Comparison of ENCODE assay signal across 16 cellular contexts in genomic region chr11:68411501-68411991, GRCh38. TPM values are rescaled to one million over a fixed set of nuclear protein-coding genes. Genes with fewer than 3 reads are reported as not detected.
DNase-seq lines count a peak whose midpoint lies in the region; ATAC-seq and TF ChIP-seq lines count a peak whose summit lies in the region.
"Had no signal": no experiment of that assay in that cellular context is flagged by ENCODE, and none has a peak within 500 bp of the region (broad histone marks: within the 10 kb centered on the region; RNA-seq: fewer than 3 reads in every experiment).

No MANE protein-coding gene starts in this region.

- in situ Hi-C loops in GM13977 (cut with MboI; ENCODE audit: low pct_unique_long_range_greater_than_20kb, low sequenced_read_pairs, unreplicated experiment) = no loop called here

- H3K79me2 ChIP-seq in OCI-LY3 (ENCODE audit: low read length) = no peaks in the 10 kb centered on the region; the same call in 1 of the 2 replicates
- H3K79me2 ChIP-seq in PC-3 (ENCODE audit: low read length) = no peaks in the 10 kb centered on the region

- no peak overlapping the region for H3K9ac ChIP-seq in OCI-LY3 (ENCODE audit: low read length)
- no peak overlapping the region for H3K9ac ChIP-seq in PC-3 (ENCODE audit: low read length)

- no peaks in the 10 kb centered on the region for H3F3A ChIP-seq in PC-3 (ENCODE audit: low read length, unreplicated experiment)

- no peak overlapping the region for H3K4me3 ChIP-seq in left ventricle myocardium inferior
- H3K4me3 ChIP-seq in right atrium auricular region = no peak overlapping the region
- no peak overlapping the region for H3K4me3 ChIP-seq in OCI-LY3 (ENCODE audit: low read length)
- no peak overlapping the region for H3K4me3 ChIP-seq in lower lobe of right lung
- no peak overlapping the region for H3K4me3 ChIP-seq in aorta (ENCODE audit: low read length in 2 of 2)
- H3K4me3 ChIP-seq in PC-3 (ENCODE audit: low read length) = no peak overlapping the region
- H3K4me3 ChIP-seq: MG63, SJSA1, suprapubic skin had no signal

- H2AFZ ChIP-seq in OCI-LY3 (ENCODE audit: low read depth, low read length) (no peak overlapping the region), PC-3 (ENCODE audit: low read length) (no peak overlapping the region)

- intact Hi-C loops in left ventricle myocardium inferior (cut with micrococcal nuclease) (no loop called here), lower lobe of right lung (cut with DNase I) (no loop called here), aorta (cut with DNase I) (no loop called here), PC-3 (cut with micrococcal nuclease) (no loop called here)

- no peaks in the 10 kb centered on the region for H3K9me2 ChIP-seq in PC-3 (replicated peaks; ENCODE audit: low read length)

- DNase-seq in left ventricle myocardium inferior = no peak
- DNase-seq in right atrium auricular region (ENCODE audit: low spot score) = no peak
- peak; percentile 47 for DNase-seq in lower lobe of right lung
- no peak for DNase-seq in aorta
- no peak for DNase-seq in GM13977 (ENCODE audit: low spot score)
- no peak for DNase-seq in PC-3
- DNase-seq in mesenteric fat pad (ENCODE audit: low spot score) = no peak
- DNase-seq: activated CD4-positive, alpha-beta T cell treated with anti-CD3 and anti-CD28 coated beads, Interleukin-2, amount 10 ng/mL, durations not matched to agents 24 days and 14 days; activated naive CD4-positive, alpha-beta T cell treated with Interleukin-2 at 50 U/mL for 16 hours; MG63; NK-92 treated with Interleukin-12 subunit alpha and Interleukin-12 subunit beta, amount 100 ng/mL, for 24 hours; right cardiac atrium had no signal

- H3K4me2 ChIP-seq in OCI-LY3 (ENCODE audit: low read length) = peak overlapping the region; percentile 52; the same call in 1 of the 2 replicates
- no peak overlapping the region for H3K4me2 ChIP-seq in PC-3 (ENCODE audit: low read length)

- BruUV-seq in PC-3 (replicated peaks; lab: Mats Ljungman, UMichigan) = no TSS peak

- H3K27me3 ChIP-seq in left ventricle myocardium inferior (ENCODE audit: low read depth) = no peaks in the 10 kb centered on the region
- H3K27me3 ChIP-seq in right atrium auricular region = no peaks in the 10 kb centered on the region
- no peaks in the 10 kb centered on the region for H3K27me3 ChIP-seq in OCI-LY3 (ENCODE audit: low read depth, low read length)
- H3K27me3 ChIP-seq in lower lobe of right lung (ENCODE audit: low read depth) = no peaks in the 10 kb centered on the region
- no peaks in the 10 kb centered on the region for H3K27me3 ChIP-seq in aorta (ENCODE audit: control insufficient read depth in 1 of 2, insufficient read depth in 2 of 2, low read length in 1 of 2)
- no peaks in the 10 kb centered on the region for H3K27me3 ChIP-seq in PC-3 (ENCODE audit: low read length)
- H3K27me3 ChIP-seq: MG63, SJSA1, suprapubic skin had no signal

- H3K4me1 ChIP-seq in left ventricle myocardium inferior (peaks cover 39% of the 10 kb centered on the region), right atrium auricular region (no peaks in the 10 kb centered on the region), OCI-LY3 (ENCODE audit: low read length) (peaks cover 42% of the 10 kb centered on the region), lower lobe of right lung (peaks cover 12% of the 10 kb centered on the region), aorta (ENCODE audit: control insufficient read depth in 1 of 2, insufficient read depth in 2 of 2, low read length in 2 of 2) (no peaks in the 10 kb centered on the region), PC-3 (ENCODE audit: insufficient read depth, low read length) (no peaks in the 10 kb centered on the region)

- H4K20me1 ChIP-seq in OCI-LY3 (ENCODE audit: insufficient read depth, low read length) = no peaks in the 10 kb centered on the region
- no peaks in the 10 kb centered on the region for H4K20me1 ChIP-seq in PC-3 (ENCODE audit: low read length)

- TF ChIP-seq CTCF in left ventricle myocardium inferior (IDR thresholded peaks at IDR 0.05; ENCODE audit: borderline replicate concordance) (no peak), right atrium auricular region (IDR thresholded peaks at IDR 0.05) (no peak), OCI-LY3 (IDR thresholded peaks at IDR 0.05; ENCODE audit: low read depth, low read length) (no peak), lower lobe of right lung (IDR thresholded peaks at IDR 0.05) (no peak), GM13977 (IDR thresholded peaks at IDR 0.05; ENCODE audit: extremely low read depth, insufficient read depth, missing control alignments) (no peak), PC-3 (conservative IDR thresholded peaks at IDR 0.05; ENCODE audit: low read depth, low read length) (no peak)

- H3K9me3 ChIP-seq in left ventricle myocardium inferior (replicated peaks) = no peaks in the 10 kb centered on the region
- no peaks in the 10 kb centered on the region for H3K9me3 ChIP-seq in right atrium auricular region
- H3K9me3 ChIP-seq in OCI-LY3 (ENCODE audit: insufficient read depth, low read length) = no peaks in the 10 kb centered on the region
- no peaks in the 10 kb centered on the region for H3K9me3 ChIP-seq in lower lobe of right lung
- H3K9me3 ChIP-seq in aorta (ENCODE audit: control insufficient read depth, low read length) = no peaks in the 10 kb centered on the region
- no peaks in the 10 kb centered on the region for H3K9me3 ChIP-seq in PC-3 (ENCODE audit: low read length)
- H3K9me3 ChIP-seq: MG63, SJSA1, suprapubic skin had no signal

- WGBS in aorta, 2 donors = 87 to 89% methylated on average over 17 of the region's 17 CpGs

- H3K36me3 ChIP-seq in left ventricle myocardium inferior (peaks cover 80% of the 10 kb centered on the region), right atrium auricular region (peaks cover 76% of the 10 kb centered on the region), OCI-LY3 (replicated peaks; ENCODE audit: low read depth, low read length) (peaks cover 58% of the 10 kb centered on the region), lower lobe of right lung (peaks cover 70% of the 10 kb centered on the region), aorta (ENCODE audit: control insufficient read depth in 1 of 2, insufficient read depth in 2 of 2, low read length in 1 of 2) (peaks cover 0 to 12% of the 10 kb centered on the region in 2 donors), PC-3 (ENCODE audit: low read depth, low read length) (peaks cover 42% of the 10 kb centered on the region; the same call in 1 of the 2 replicates)

- ATAC-seq in lower lobe of right lung (peak in 1 of 2 donors; percentile 14), aorta (ENCODE audit: low FRiP score) (peak; percentile 11), PC-3 (no peak)

- POLR2A ChIA-PET in PC-3 (lab: Charles Lee; ENCODE audit: unreplicated experiment) = no interaction called here

- H3K27ac ChIP-seq in left ventricle myocardium inferior (replicated peaks) (peak overlapping the region; percentile 76), right atrium auricular region (no peak overlapping the region), OCI-LY3 (ENCODE audit: low read length) (no peak overlapping the region), lower lobe of right lung (no peak overlapping the region), aorta (ENCODE audit: low read depth in 1 of 2, low read length in 2 of 2) (no peak overlapping the region), PC-3 (ENCODE audit: low read length) (no peak overlapping the region)
- H3K27ac ChIP-seq: epithelial cell of prostate, SJSA1, suprapubic skin had no signal

- CTCF ChIA-PET in PC-3 (lab: Charles Lee) = interaction anchor here (0.6 kb wide), 1 partner anchor 69 kb away, joined by 3 read pairs; no protein-coding TSS in a partner anchor

RNA-seq across cellular contexts. Expression of gene PPP6R3, which starts 49.0 kb away (rescaled TPM):
- 78.8 TPM for total RNA-seq in left ventricle myocardium inferior
- 10 to 100 TPM; 81.1 to 95.2 TPM for total RNA-seq in right atrium auricular region
- total RNA-seq in lower lobe of right lung = 98.0 TPM
- 100 to 1,000 TPM in 1 of 2 donors, 10 to 100 TPM in 1; 96.1 to 109 TPM for total RNA-seq in aorta
- 10 to 100 TPM; 18.8 to 34.7 TPM for polyA plus RNA-seq in aorta
- total RNA-seq in PC-3 (2014; rRNA removed) = 147 and 171 TPM in 2 replicates
- 81.3 TPM for total RNA-seq in mesenteric fat pad
